ENCODE assay signal across 16 cellular contexts in genomic region chr1:35377553-35377952, GRCh38.
A peak's percentile ranks its signal among the peaks of the same experiment; 100 is the strongest.
DNase-seq lines count a peak whose midpoint lies in the region; ATAC-seq and TF ChIP-seq lines count a peak whose summit lies in the region.
"Had no signal": no experiment of that assay in that cellular context is flagged by ENCODE, and none has a peak within 500 bp of the region (broad histone marks: within the 10 kb centered on the region; RNA-seq: fewer than 3 reads in every experiment).

No MANE protein-coding gene starts in this region.

- H2BK15ac ChIP-seq in mesenchymal stem cell (ENCODE audit: low read depth, poor library complexity, severe bottlenecking): no peak overlapping the region

- H3K9me3 ChIP-seq in PC-3 (ENCODE audit: low read length): no peaks in the 10 kb centered on the region
- H3K9me3 ChIP-seq in mesenchymal stem cell (ENCODE audit: control insufficient read depth, low read length): no peaks in the 10 kb centered on the region

- no peaks in the 10 kb centered on the region for H3K9me2 ChIP-seq in PC-3 (replicated peaks; ENCODE audit: low read length)

- no peak overlapping the region for H3K23ac ChIP-seq in mesenchymal stem cell (ENCODE audit: low read length in 2 of 2)

- H3K79me1 ChIP-seq in mesenchymal stem cell (replicated peaks; ENCODE audit: low read length, poor library complexity, severe bottlenecking): peaks cover 11% of the 10 kb centered on the region

- H3K27ac ChIP-seq in PC-3 (ENCODE audit: low read length) (0 out of 2 replicates have a peak overlapping the region, but pooled peaks have one; percentile 4), mesenchymal stem cell (ENCODE audit: low read length, poor library complexity, severe bottlenecking) (no peak overlapping the region)
- H3K27ac ChIP-seq: neural progenitor cell had no signal

- CTCF ChIA-PET in PC-3 (lab: Charles Lee): no interaction called here

- no peaks in the 10 kb centered on the region for H3F3A ChIP-seq in PC-3 (ENCODE audit: low read length, unreplicated experiment)

- BruUV-seq in PC-3 (replicated peaks; lab: Mats Ljungman, UMichigan): no TSS peak

- no peak overlapping the region for H2BK120ac ChIP-seq in mesenchymal stem cell (ENCODE audit: low read depth, low read length)

- no peak for TF ChIP-seq CTCF in PC-3 (conservative IDR thresholded peaks at IDR 0.05; ENCODE audit: low read depth, low read length)
- TF ChIP-seq CTCF in epithelial cell of esophagus (IDR thresholded peaks at IDR 0.05; ENCODE audit: insufficient read depth, low read depth, low read length, missing control alignments): no peak

- peak; percentile 3 for DNase-seq in Daoy (ENCODE audit: low read depth)
- DNase-seq in PC-3: peak; percentile 43
- DNase-seq in epithelial cell of esophagus (ENCODE audit: low read depth): peak; percentile 73
- DNase-seq in mesenchymal stem cell: peak; percentile 28
- DNase-seq in activated T-cell treated with anti-CD3 and anti-CD28 coated beads, Interleukin-2, amount 50 U/mL, for 48 hours: no peak
- DNase-seq in SKM-1 treated with dmso at 0.1 percent for 144 hours (lab: John Stamatoyannopoulos, UW; ENCODE audit: unreplicated experiment): no peak
- DNase-seq in NCI-H1092 treated with DMSO at 0.1 percent for 48 hours (lab: John Stamatoyannopoulos, UW): no peak
- DNase-seq: activated CD4-positive, CD25-positive, alpha-beta regulatory T cell treated with anti-CD3 and anti-CD28 coated beads, Interleukin-2, amount 50 U/mL, for 72 hours; activated CD8-positive, alpha-beta memory T cell treated with anti-CD3 and anti-CD28 coated beads, Interleukin-2, amount 10 ng/mL, durations not matched to agents 7 days and 5 days; activated gamma-delta T cell; kidney; midbrain; NCI-H1048; NCI-H524 treated with DMSO at 0.1 percent for 48 hours had no signal

- H3K4me1 ChIP-seq in PC-3 (ENCODE audit: insufficient read depth, low read length) (peaks cover 8% of the 10 kb centered on the region; the same call in 1 of the 2 replicates), mesenchymal stem cell (ENCODE audit: control insufficient read depth, insufficient read depth, low read depth, low read length) (no peaks in the 10 kb centered on the region)
- H3K4me1 ChIP-seq: neural progenitor cell had no signal

- POLR2A ChIA-PET in PC-3 (lab: Charles Lee; ENCODE audit: unreplicated experiment): no interaction called here

- no peak overlapping the region for H3K9ac ChIP-seq in PC-3 (ENCODE audit: low read length)
- peak overlapping the region; percentile 65 for H3K9ac ChIP-seq in mesenchymal stem cell (ENCODE audit: low read length)
- H3K9ac ChIP-seq: neural progenitor cell had no signal

- no peak overlapping the region for H2BK12ac ChIP-seq in mesenchymal stem cell (ENCODE audit: low read length in 2 of 2)

- ATAC-seq in PC-3 (peak; percentile 71), GM18909 (IDR thresholded peaks at IDR 0.05; ENCODE audit: poor library complexity, unreplicated experiment) (no peak)
- ATAC-seq: activated CD8-positive, alpha-beta memory T cell treated with anti-CD3 and anti-CD28 coated beads, Interleukin-2, amount 10 ng/mL, durations not matched to agents 7 days and 5 days had no signal

- no peaks in the 10 kb centered on the region for H4K20me1 ChIP-seq in PC-3 (ENCODE audit: low read length)

- no peaks in the 10 kb centered on the region for H3K79me2 ChIP-seq in PC-3 (ENCODE audit: low read length)

- H3K4me2 ChIP-seq in PC-3 (ENCODE audit: low read length) (no peak overlapping the region), mesenchymal stem cell (ENCODE audit: low read length, poor library complexity, severe bottlenecking) (no peak overlapping the region)
- H3K4me2 ChIP-seq: neural progenitor cell had no signal

- no peak overlapping the region for H4K8ac ChIP-seq in mesenchymal stem cell (ENCODE audit: low read length)

- H3K14ac ChIP-seq in mesenchymal stem cell (ENCODE audit: low read length in 2 of 2): no peak overlapping the region

- intact Hi-C loops in PC-3 (cut with micrococcal nuclease): no loop called here

- H3K36me3 ChIP-seq in PC-3 (ENCODE audit: low read depth, low read length) (no peaks in the 10 kb centered on the region), mesenchymal stem cell (ENCODE audit: control insufficient read depth in 1 of 2, insufficient read depth in 2 of 2, low read depth in 1 of 2, low read length in 2 of 2) (peaks cover 5 to 44% of the 10 kb centered on the region in 2 experiments)

- H4K91ac ChIP-seq in mesenchymal stem cell (ENCODE audit: low read length): no peak overlapping the region

- H2AFZ ChIP-seq in PC-3 (ENCODE audit: low read length): no peak overlapping the region
- H2AFZ ChIP-seq in mesenchymal stem cell (ENCODE audit: low read depth, low read length): no peak overlapping the region
- H2AFZ ChIP-seq: neural progenitor cell had no signal

- H2AK5ac ChIP-seq in mesenchymal stem cell (ENCODE audit: low read length, severe bottlenecking): no peak overlapping the region

- H3K4me3 ChIP-seq in PC-3 (ENCODE audit: low read length): no peak overlapping the region
- no peak overlapping the region for H3K4me3 ChIP-seq in epithelial cell of esophagus (ENCODE audit: low read length)
- no peak overlapping the region for H3K4me3 ChIP-seq in mesenchymal stem cell (ENCODE audit: insufficient read depth in 1 of 2, low read depth in 1 of 2, low read length in 2 of 2)
- H3K4me3 ChIP-seq: neural progenitor cell had no signal

- H3K27me3 ChIP-seq in PC-3 (ENCODE audit: low read length) (no peaks in the 10 kb centered on the region), mesenchymal stem cell (ENCODE audit: control insufficient read depth in 1 of 2, insufficient read depth in 1 of 2, low read length in 2 of 2) (no peaks in the 10 kb centered on the region)
- H3K27me3 ChIP-seq: neural progenitor cell had no signal

- H3K18ac ChIP-seq in mesenchymal stem cell (ENCODE audit: low read depth in 1 of 2, low read length in 2 of 2): no peak overlapping the region

- H3K4ac ChIP-seq in mesenchymal stem cell (ENCODE audit: low read depth in 1 of 2, low read length in 2 of 2): no peak overlapping the region

- H2BK5ac ChIP-seq in mesenchymal stem cell (ENCODE audit: low read depth, low read length, poor library complexity, severe bottlenecking): no peak overlapping the region

Comparison
In these comparisons a context has a peak if more than half of its experiments do, and no peak if none do; other contexts are left out.
1. DNase-seq: peak in Daoy (single experiment), PC-3 (single experiment), epithelial cell of esophagus (single experiment) and mesenchymal stem cell (single experiment); none in activated T-cell treated with anti-CD3 and anti-CD28 coated beads, Interleukin-2, amount 50 U/mL, for 48 hours (0 of 2), SKM-1 treated with dmso at 0.1 percent for 144 hours (single experiment) and NCI-H1092 treated with DMSO at 0.1 percent for 48 hours (single experiment).